Comparison of ENCODE assay signal across 8 cellular contexts in genomic region chr20:38113401-38114325, GRCh38. TPM values are rescaled to one million over a fixed set of nuclear protein-coding genes. Genes with fewer than 3 reads are reported as not detected.
DNase-seq lines count a peak whose midpoint lies in the region; ATAC-seq and TF ChIP-seq lines count a peak whose summit lies in the region.

No MANE protein-coding gene starts in this region.

- no peaks in the 10 kb centered on the region for H3K9me3 Mint-ChIP-seq in WTC11

- no peaks in the 10 kb centered on the region for H3K36me3 Mint-ChIP-seq in WTC11

- H2BK120ac ChIP-seq in mesenchymal stem cell (ENCODE audit: low read depth, low read length), result peak overlapping the region; percentile 85

- H3K9ac ChIP-seq in mesenchymal stem cell (ENCODE audit: low read length), result no peak overlapping the region

- no peaks in the 10 kb centered on the region for H3K79me1 ChIP-seq in mesenchymal stem cell (replicated peaks; ENCODE audit: low read length, poor library complexity, severe bottlenecking)

- TF ChIP-seq EP300 in ovary (IDR thresholded peaks at IDR 0.05), result no peak

- intact Hi-C loops in ovary (cut with DNase I), result no loop called here

- H3K27ac Mint-ChIP-seq in WTC11, result no peak overlapping the region

- no peak for TF ChIP-seq POLR2A in ovary (IDR thresholded peaks at IDR 0.05)

- H3K4ac ChIP-seq in mesenchymal stem cell (ENCODE audit: low read depth in 1 of 2, low read length in 2 of 2), result peak overlapping the region; percentile 35 to 65

- ATAC-seq in WTC11, result peak; percentile 98
- ATAC-seq in GM19351 (IDR thresholded peaks at IDR 0.05; ENCODE audit: unreplicated experiment), result no peak
- ATAC-seq in GM18909 (IDR thresholded peaks at IDR 0.05; ENCODE audit: poor library complexity, unreplicated experiment), result no peak

- H3K23ac ChIP-seq in mesenchymal stem cell (ENCODE audit: low read length in 2 of 2), result no peak overlapping the region

- no peak overlapping the region for H2AFZ ChIP-seq in mesenchymal stem cell (ENCODE audit: low read depth, low read length)

- H2BK15ac ChIP-seq in mesenchymal stem cell (ENCODE audit: low read depth, poor library complexity, severe bottlenecking), result no peak overlapping the region

- H4K8ac ChIP-seq in mesenchymal stem cell (ENCODE audit: low read length), result peak overlapping the region; percentile 90

- H3K4me3 Mint-ChIP-seq in WTC11, result no peak overlapping the region

- TF ChIP-seq CTCF in LNCaP clone FGC (IDR thresholded peaks at IDR 0.05; ENCODE audit: control insufficient read depth, extremely low read depth, insufficient read depth), result peak; percentile 16; the same call in 1 of the 2 replicates
- no peak; the same call in 1 of the 2 replicates for TF ChIP-seq CTCF in WTC11 (IDR thresholded peaks at IDR 0.05)
- no peak for TF ChIP-seq CTCF in ovary (IDR thresholded peaks at IDR 0.05)

- peaks cover 0 to 5% of the 10 kb centered on the region in 2 experiments for H3K27me3 ChIP-seq in mesenchymal stem cell (ENCODE audit: control insufficient read depth in 1 of 2, insufficient read depth in 1 of 2, low read length in 2 of 2)
- H3K27me3 ChIP-seq in ovary, result no peaks in the 10 kb centered on the region

- H4K91ac ChIP-seq in mesenchymal stem cell (ENCODE audit: low read length), result peak overlapping the region; percentile 88

- WGBS in mesenchymal stem cell, result 59% methylated on average over 10 of the region's 10 CpGs
- WGBS in ovary, 3 donors, result 71 to 78% (median 72%) methylated on average over 10 of the region's 10 CpGs

- H3K4me2 ChIP-seq in mesenchymal stem cell (ENCODE audit: low read length, poor library complexity, severe bottlenecking), result no peak overlapping the region

- POLR2A ChIA-PET in WTC11 (lab: Charles Lee), result no interaction called here

- peak overlapping the region; percentile 37 to 81 for H3K18ac ChIP-seq in mesenchymal stem cell (ENCODE audit: low read depth in 1 of 2, low read length in 2 of 2)

- H2BK12ac ChIP-seq in mesenchymal stem cell (ENCODE audit: low read length in 2 of 2), result peak overlapping the region; percentile 91 to 94

- H2BK5ac ChIP-seq in mesenchymal stem cell (ENCODE audit: low read depth, low read length, poor library complexity, severe bottlenecking), result no peak overlapping the region

- no peaks in the 10 kb centered on the region for H3K9me3 ChIP-seq in mesenchymal stem cell (ENCODE audit: control insufficient read depth, low read length)
- no peaks in the 10 kb centered on the region for H3K9me3 ChIP-seq in ovary

- H3K27me3 Mint-ChIP-seq in WTC11 (ENCODE audit: low read depth), result no peaks in the 10 kb centered on the region

- H3K36me3 ChIP-seq in mesenchymal stem cell (ENCODE audit: control insufficient read depth in 1 of 2, insufficient read depth in 2 of 2, low read depth in 1 of 2, low read length in 2 of 2), result no peaks in the 10 kb centered on the region
- no peaks in the 10 kb centered on the region for H3K36me3 ChIP-seq in ovary

- no peak overlapping the region for H3K14ac ChIP-seq in mesenchymal stem cell (ENCODE audit: low read length in 2 of 2)

- H3K4me3 ChIP-seq in LNCaP clone FGC (ENCODE audit: low read depth, low read length) (no peak overlapping the region), mesenchymal stem cell (ENCODE audit: insufficient read depth in 1 of 2, low read depth in 1 of 2, low read length in 2 of 2) (no peak overlapping the region), ovary (no peak overlapping the region)

- no peak overlapping the region for H2AK5ac ChIP-seq in mesenchymal stem cell (ENCODE audit: low read length, severe bottlenecking)

- CTCF ChIA-PET in WTC11 (lab: Charles Lee), result interaction anchor here (0.7 to 5.3 kb wide), 17 partner anchors 9 to 295 kb away, joined by 3 to 45 read pairs (median 6); partner anchors contain the start of genes RPRD1B and TTI1

- peak; percentile 52 for DNase-seq in EH (ENCODE audit: low read depth)
- DNase-seq in LNCaP clone FGC (ENCODE audit: low read depth), result no peak
- peak; percentile 81 for DNase-seq in WTC11 (ENCODE audit: low spot score)
- no peak for DNase-seq in mesenchymal stem cell
- DNase-seq in ovary, result no peak
- no peak for DNase-seq in GM03348 (ENCODE audit: low spot score)

- H3K4me1 ChIP-seq in mesenchymal stem cell (ENCODE audit: control insufficient read depth, insufficient read depth, low read depth, low read length) (peaks cover 4% of the 10 kb centered on the region), ovary (ENCODE audit: insufficient read depth) (peaks cover 2% of the 10 kb centered on the region)

- no peak overlapping the region for H3K27ac ChIP-seq in mesenchymal stem cell (ENCODE audit: low read length, poor library complexity, severe bottlenecking)
- no peak overlapping the region for H3K27ac ChIP-seq in ovary

- H3K4me1 Mint-ChIP-seq in WTC11, result peaks cover 3% of the 10 kb centered on the region; the same call in 1 of the 2 replicates

TF ChIP-seq in WTC11, 78 proteins besides CTCF, POLR2A, EP300 and RAD21 (continues in another document):
- TF ChIP-seq ESRRA (CRISPR knock-in tag; IDR thresholded peaks at IDR 0.05; ENCODE audit: borderline replicate concordance) (no peak), ZNF425 (CRISPR knock-in tag; conservative IDR thresholded peaks at IDR 0.05) (no peak), EMX1 (CRISPR knock-in tag; IDR thresholded peaks at IDR 0.05) (no peak), ERG (CRISPR knock-in tag; IDR thresholded peaks at IDR 0.05) (no peak), AR (CRISPR knock-in tag; IDR thresholded peaks at IDR 0.05) (no peak), CREM (CRISPR knock-in tag; IDR thresholded peaks at IDR 0.05) (no peak), ZNF416 (CRISPR knock-in tag; IDR thresholded peaks at IDR 0.05) (no peak), ATF1 (CRISPR knock-in tag; IDR thresholded peaks at IDR 0.05) (no peak), MLX (CRISPR knock-in tag; IDR thresholded peaks at IDR 0.05) (no peak), NR2C2 (CRISPR knock-in tag; IDR thresholded peaks at IDR 0.05) (no peak)

RNA-seq across cellular contexts. Expression of gene TGM2, which starts 51.4 kb away (rescaled TPM):
- total RNA-seq in WTC11 (2021) (1.5 to 2.1 TPM (median 1.8 TPM) in 3 replicates), ovary (100 to 1,000 TPM in 3 of 7 donors, 10 to 100 TPM in 4; 15.0 to 320 (median 52.8) TPM)
- 537 TPM for polyA plus RNA-seq in mesenchymal stem cell (2013, experiment 1 of 2)
- 530 TPM for polyA plus RNA-seq in mesenchymal stem cell (2013, experiment 2 of 2)
- 10 to 100 TPM; 19.8 to 74.6 TPM for polyA plus RNA-seq in ovary

Comparison
In these comparisons a context has a peak if more than half of its experiments do, and no peak if none do; other contexts are left out.
1. DNase-seq: peak in EH (single experiment) and WTC11 (single experiment); none in LNCaP clone FGC (single experiment), mesenchymal stem cell (single experiment), ovary (0 of 5) and GM03348 (single experiment).